1 cellular context compared by ENCODE assay signal in the genomic region with DNA sequence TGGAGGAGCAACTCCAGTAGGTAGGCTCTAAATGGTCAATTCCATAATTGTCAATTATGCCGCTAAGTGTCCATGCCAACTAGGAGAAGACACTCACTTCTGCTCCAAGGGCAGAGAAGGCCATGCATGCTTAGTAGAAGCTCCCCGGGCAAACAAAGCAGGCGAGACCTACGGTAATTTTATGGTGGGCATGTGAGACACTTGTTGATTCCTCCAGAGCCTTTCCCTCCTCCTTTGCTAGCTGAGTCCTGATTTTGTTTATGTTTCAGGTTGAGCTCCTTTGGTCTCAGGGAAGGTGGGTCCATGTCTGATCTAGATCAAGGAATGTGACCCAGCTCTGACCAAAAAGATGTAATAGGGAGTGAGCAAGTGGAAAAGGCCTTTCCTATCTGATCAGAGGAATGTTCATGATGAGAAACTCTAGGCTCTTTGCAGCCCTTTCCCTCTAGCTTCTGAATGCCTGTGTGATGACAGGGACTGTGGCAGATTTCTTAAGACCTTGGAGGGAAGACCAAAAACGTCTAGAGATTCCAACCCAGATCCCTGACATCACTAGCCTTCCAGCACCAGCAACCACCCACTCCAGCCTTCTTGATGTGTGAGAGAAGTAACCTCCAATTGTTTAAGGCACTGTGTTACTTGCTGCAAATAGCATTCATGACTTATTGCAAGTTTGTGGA.
TF ChIP-seq lines count a peak whose summit lies in the region.

No MANE protein-coding gene starts in this region.

TF ChIP-seq in H1, 55 proteins besides CTCF, POLR2A, EP300 and RAD21 (continued from another document):
- TF ChIP-seq RNF2 (IDR thresholded peaks at IDR 0.05; ENCODE audit: borderline replicate concordance, low read depth, low read length, missing control alignments, poor library complexity, severe bottlenecking): no peak
- TF ChIP-seq, protein P1, sequence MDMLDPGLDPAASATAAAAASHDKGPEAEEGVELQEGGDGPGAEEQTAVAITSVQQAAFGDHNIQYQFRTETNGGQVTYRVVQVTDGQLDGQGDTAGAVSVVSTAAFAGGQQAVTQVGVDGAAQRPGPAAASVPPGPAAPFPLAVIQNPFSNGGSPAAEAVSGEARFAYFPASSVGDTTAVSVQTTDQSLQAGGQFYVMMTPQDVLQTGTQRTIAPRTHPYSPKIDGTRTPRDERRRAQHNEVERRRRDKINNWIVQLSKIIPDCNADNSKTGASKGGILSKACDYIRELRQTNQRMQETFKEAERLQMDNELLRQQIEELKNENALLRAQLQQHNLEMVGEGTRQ (IDR thresholded peaks at IDR 0.05; ENCODE audit: low read length): no peak
- no peak for TF ChIP-seq SIX5 (IDR thresholded peaks at IDR 0.05; ENCODE audit: low read depth, low read length)
- no peak for TF ChIP-seq JUN (IDR thresholded peaks at IDR 0.05; ENCODE audit: low read depth, low read length)
- TF ChIP-seq RBBP5 (IDR thresholded peaks at IDR 0.05; ENCODE audit: borderline replicate concordance, low read depth, low read length): no peak
- no peak for TF ChIP-seq CEBPB (IDR thresholded peaks at IDR 0.05; ENCODE audit: low read depth, low read length)
- TF ChIP-seq SP4 (IDR thresholded peaks at IDR 0.05; ENCODE audit: low read length): no peak
- TF ChIP-seq ASH2L (IDR thresholded peaks at IDR 0.05; ENCODE audit: low read length): no peak
- no peak for TF ChIP-seq CTBP2 (IDR thresholded peaks at IDR 0.05; ENCODE audit: borderline replicate concordance, insufficient read depth, insufficient read length, low read length)
- no peak for TF ChIP-seq BCL11A (IDR thresholded peaks at IDR 0.05; ENCODE audit: low read depth in 2 of 2, low read length in 2 of 2)
- no peak for TF ChIP-seq NANOG (IDR thresholded peaks at IDR 0.05; ENCODE audit: insufficient read depth, low read depth, low read length, poor library complexity, severe bottlenecking)
- TF ChIP-seq YY1 (IDR thresholded peaks at IDR 0.05; ENCODE audit: low read depth, low read length): no peak
- no peak for TF ChIP-seq NRF1 (IDR thresholded peaks at IDR 0.05; ENCODE audit: low read depth, low read length)
- TF ChIP-seq CBX5 (IDR thresholded peaks at IDR 0.05; ENCODE audit: low read depth, low read length): no peak
